Comparison of ENCODE assay signal across 8 cellular contexts in genomic region chr13:29925457-29925856, GRCh38.
DNase-seq lines count a peak whose midpoint lies in the region; ATAC-seq, FAIRE-seq and TF ChIP-seq lines count a peak whose summit lies in the region.

No MANE protein-coding gene starts in this region.

- no peak overlapping the region for H3K4me3 Mint-ChIP-seq in naive thymus-derived CD8-positive, alpha-beta T cell

- H3K9me3 Mint-ChIP-seq in naive thymus-derived CD8-positive, alpha-beta T cell = no peaks in the 10 kb centered on the region

- H3K27me3 ChIP-seq in RWPE2 (ENCODE audit: insufficient read depth, poor library complexity, severe bottlenecking) (no peaks in the 10 kb centered on the region), small intestine (ENCODE audit: control insufficient read depth in 2 of 2, insufficient read depth in 2 of 2, low read length in 2 of 2) (no peaks in the 10 kb centered on the region)

- H3K36me3 Mint-ChIP-seq in naive thymus-derived CD8-positive, alpha-beta T cell = no peaks in the 10 kb centered on the region

- DNase-seq in HuH-7 (ENCODE audit: low spot score) = peak; percentile 15
- DNase-seq in RWPE2 (ENCODE audit: low spot score) = no peak
- DNase-seq in glomerular visceral epithelial cell (ENCODE audit: extremely low spot score) = peak; percentile 86
- peak; percentile 89 for DNase-seq in small intestine
- DNase-seq in naive thymus-derived CD8-positive, alpha-beta T cell = no peak
- DNase-seq in activated gamma-delta T cell treated with Interleukin-2 at 50 U/mL for 16 hours = no peak

- POLR2A ChIA-PET in naive thymus-derived CD8-positive, alpha-beta T cell (lab: Charles Lee) = interaction anchor here (1.0 to 1.1 kb wide), 2 partner anchors 10 to 23 kb away, joined by 4 read pairs; no protein-coding TSS in a partner anchor

- H3K9me3 ChIP-seq in RWPE2 (ENCODE audit: severe bottlenecking) (no peaks in the 10 kb centered on the region), small intestine (ENCODE audit: control insufficient read depth, low read depth) (no peaks in the 10 kb centered on the region)

- H3K27me3 Mint-ChIP-seq in naive thymus-derived CD8-positive, alpha-beta T cell = no peaks in the 10 kb centered on the region

- ATAC-seq in RWPE2 (ENCODE audit: low read depth) (peak; percentile 33), HG02623 (IDR thresholded peaks at IDR 0.05; ENCODE audit: unreplicated experiment) (no peak), HG03565 (IDR thresholded peaks at IDR 0.05; ENCODE audit: unreplicated experiment) (no peak)
- no peak for ATAC-seq in naive thymus-derived CD8-positive, alpha-beta T cell

- H3K27ac ChIP-seq in RWPE2 (ENCODE audit: poor library complexity, severe bottlenecking) = peak overlapping the region; percentile 87
- peak overlapping the region; percentile 41 to 53 for H3K27ac ChIP-seq in small intestine (ENCODE audit: low read depth in 1 of 2, low read length in 1 of 2)

- H3K4me3 ChIP-seq in RWPE2 (ENCODE audit: severe bottlenecking) = no peak overlapping the region
- no peak overlapping the region for H3K4me3 ChIP-seq in small intestine (ENCODE audit: low read depth in 1 of 2, low read length in 2 of 2)

- no peak for FAIRE-seq in small intestine (lab: Jason Lieb, UNC)

- 26 to 33% (median 26%) methylated on average over 3 of the region's 3 CpGs for WGBS in small intestine, 3 donors

- peaks cover 6 to 23% (median 14%) of the 10 kb centered on the region in 4 donors for H3K4me1 Mint-ChIP-seq in naive thymus-derived CD8-positive, alpha-beta T cell

- no peaks in the 10 kb centered on the region for H3K36me3 ChIP-seq in RWPE2 (ENCODE audit: low read depth)
- H3K36me3 ChIP-seq in small intestine (ENCODE audit: control insufficient read depth in 2 of 2, insufficient read depth in 2 of 2, low read length in 2 of 2) = no peaks in the 10 kb centered on the region

- TF ChIP-seq CTCF in RWPE2 (IDR thresholded peaks at IDR 0.05; ENCODE audit: poor library complexity, severe bottlenecking) = no peak

- H3K27ac Mint-ChIP-seq in naive thymus-derived CD8-positive, alpha-beta T cell = peak overlapping the region in 1 of 10 donors; percentile 51

- peaks cover 39% of the 10 kb centered on the region for H3K4me1 ChIP-seq in RWPE2 (ENCODE audit: insufficient read depth, poor library complexity, severe bottlenecking)
- H3K4me1 ChIP-seq in small intestine (ENCODE audit: control insufficient read depth in 2 of 2, insufficient read depth in 1 of 2, low read depth in 1 of 2, low read length in 1 of 2) = peaks cover 4% of the 10 kb centered on the region in 2 donors

Comparison
In these comparisons a context has a peak if more than half of its experiments do, and no peak if none do; other contexts are left out.
1. DNase-seq: peak in HuH-7 (single experiment), glomerular visceral epithelial cell (single experiment) and small intestine (single experiment); none in RWPE2 (single experiment), naive thymus-derived CD8-positive, alpha-beta T cell (0 of 10) and activated gamma-delta T cell treated with Interleukin-2 at 50 U/mL for 16 hours (single experiment).